In genomic region chr16:30395155-30395991, GRCh38 we compare ENCODE assay signal across 8 cellular contexts. TPM values are rescaled to one million over a fixed set of nuclear protein-coding genes. Genes with fewer than 3 reads are reported as not detected.
DNase-seq lines count a peak whose midpoint lies in the region; ATAC-seq, FAIRE-seq and TF ChIP-seq lines count a peak whose summit lies in the region.

TSS of gene ZNF48 (plus strand) at chr16:30395420. CDS start at chr16:30395795, 375 bp downstream.

- H4K8ac ChIP-seq in H1 (ENCODE audit: extremely low read depth, insufficient read depth, low read length), result peak within 1 kb of the TSS; percentile 98

- DNase-seq in NCI-H69 (lab: John Stamatoyannopoulos, UW) (peak; percentile 98), H1 (ENCODE audit: low read depth in 1 of 2, low spot score in 2 of 2) (peak in 1 of 2 experiments; percentile 89), lung (ENCODE audit: low spot score) (peak; percentile 82)
- peak; percentile 64 for DNase-seq in activated CD4-positive, alpha-beta memory T cell treated with anti-CD3 and anti-CD28 coated beads for 36 hours
- DNase-seq in stimulated activated CD8-positive, alpha-beta memory T cell treated with anti-CD3 and anti-CD28 coated beads, Interleukin-4, amount 100 ng/mL, for 48 hours, result peak; percentile 71

- peak within 1 kb of the TSS; percentile 83 to 99 (median 95) for H3K4me3 ChIP-seq in BLaER1 treated with 17β-estradiol and CSF1 and Interleukin-3, amounts not matched to agents 10 nM and 100 nM
- H3K4me3 ChIP-seq in H1 (ENCODE audit: extremely low read depth in 1 of 4, insufficient read depth in 2 of 4, low read depth in 3 of 4, low read length in 4 of 4), result peak within 1 kb of the TSS; percentile 72 to 98 (median 92)
- peak within 1 kb of the TSS; percentile 96 for H3K4me3 ChIP-seq in lung

- TF ChIP-seq RAD21 in H1 (IDR thresholded peaks at IDR 0.05 in 1 of 2, conservative IDR thresholded peaks at IDR 0.05 in 1 of 2; ENCODE audit: low read depth in 2 of 2, low read length in 2 of 2), result peak; percentile 10 to 45; a peak in 2 of 4 replicates

- no peak within 1 kb of the TSS for H2BK20ac ChIP-seq in H1 (ENCODE audit: low read length)

- H2AFZ ChIP-seq in H1 (ENCODE audit: low read length), result peak within 1 kb of the TSS; percentile 11; the same call in 1 of the 2 replicates

- peaks cover 11% of the 10 kb centered on the region; the same call in 1 of the 2 replicates for H3K23me2 ChIP-seq in H1 (ENCODE audit: low read depth, low read length)

- no peaks in the 10 kb centered on the region for H3K27me3 ChIP-seq in BLaER1 treated with 17β-estradiol and CSF1 and Interleukin-3, amounts not matched to agents 10 nM and 100 nM
- H3K27me3 ChIP-seq in H1 (replicated peaks in 1 of 4; ENCODE audit: control insufficient read depth in 3 of 4, extremely low read depth in 1 of 4, insufficient read depth in 3 of 4, low read length in 3 of 4) (no peaks in the 10 kb centered on the region), lung (ENCODE audit: control insufficient read depth, insufficient read depth) (no peaks in the 10 kb centered on the region)

- no peaks in the 10 kb centered on the region for H3K9me3 ChIP-seq in BLaER1 treated with 17β-estradiol and CSF1 and Interleukin-3, amounts not matched to agents 10 nM and 100 nM (replicated peaks in 1 of 11)
- H3K9me3 ChIP-seq in H1 (ENCODE audit: insufficient read depth in 2 of 2, low read depth in 1 of 2, low read length in 1 of 2) (no peaks in the 10 kb centered on the region), lung (ENCODE audit: control insufficient read depth in 2 of 2, insufficient read depth in 1 of 2, low read length in 1 of 2) (no peaks in the 10 kb centered on the region)

- CTCF ChIA-PET in activated CD4-positive, alpha-beta memory T cell treated with anti-CD3 and anti-CD28 coated beads for 36 hours (lab: Charles Lee), result interaction anchor here (0.6 to 3.5 kb wide), 14 partner anchors 12 to 283 kb away, joined by 3 to 48 read pairs (median 5); partner anchors contain the start of genes DCTPP1, SEPTIN1 and ZNF771
- CTCF ChIA-PET in H1 (lab: Charles Lee; ENCODE audit: partially characterized antibody), result interaction anchor here (0.6 to 2.4 kb wide), 14 partner anchors 11 to 220 kb away, joined by 3 to 20 read pairs (median 5); partner anchors contain the start of gene ZNF771

- H2AK5ac ChIP-seq in H1 (ENCODE audit: low read depth, low read length), result peak within 1 kb of the TSS; percentile 65; the same call in 1 of the 2 replicates

- no peaks in the 10 kb centered on the region for H3K27me3 Mint-ChIP-seq in activated CD4-positive, alpha-beta memory T cell treated with anti-CD3 and anti-CD28 coated beads for 36 hours

- H3K79me1 ChIP-seq in H1 (ENCODE audit: low read depth, low read length), result no peaks in the 10 kb centered on the region; the same call in 1 of the 2 replicates

- H3K79me2 ChIP-seq in H1 (ENCODE audit: control insufficient read depth in 1 of 2, insufficient read depth in 2 of 2, low read length in 2 of 2), result peaks cover 5 to 21% of the 10 kb centered on the region in 2 experiments; a peak in 2 of 4 replicates

- H3K36me3 Mint-ChIP-seq in activated CD4-positive, alpha-beta memory T cell treated with anti-CD3 and anti-CD28 coated beads for 36 hours, result peaks cover 15% of the 10 kb centered on the region

- peaks cover 13 to 27% (median 18%) of the 10 kb centered on the region in 11 experiments for H3K36me3 ChIP-seq in BLaER1 treated with 17β-estradiol and CSF1 and Interleukin-3, amounts not matched to agents 10 nM and 100 nM
- H3K36me3 ChIP-seq in H1 (ENCODE audit: control insufficient read depth in 2 of 4, insufficient read depth in 4 of 4, low read length in 3 of 4) (peaks cover 4 to 21% (median 14%) of the 10 kb centered on the region in 4 experiments; a peak in 6 of 8 replicates), lung (ENCODE audit: control insufficient read depth in 2 of 2, insufficient read depth in 2 of 2, low read length in 2 of 2) (peaks cover 0 to 12% of the 10 kb centered on the region in 2 donors)

- H4K20me1 ChIP-seq in BLaER1 treated with 17β-estradiol and CSF1 and Interleukin-3, amounts not matched to agents 10 nM and 100 nM, result peaks cover 0 to 21% (median 0%) of the 10 kb centered on the region in 11 experiments; a peak in 3 of 22 replicates
- peaks cover 12 to 17% of the 10 kb centered on the region in 2 experiments for H4K20me1 ChIP-seq in H1 (replicated peaks in 1 of 2; ENCODE audit: control insufficient read depth in 1 of 2, insufficient read depth in 2 of 2, low read length in 2 of 2)

- ATAC-seq in GM19035 (IDR thresholded peaks at IDR 0.05; ENCODE audit: unreplicated experiment) (peak; percentile 65), HG03469 (IDR thresholded peaks at IDR 0.05; ENCODE audit: unreplicated experiment) (peak; percentile 54), lung (ENCODE audit: insufficient read depth, low FRiP score) (peak; percentile 94)

- H4K5ac ChIP-seq in H1 (ENCODE audit: insufficient read length, low read depth, low read length), result peak within 1 kb of the TSS; percentile 93

- H2BK15ac ChIP-seq in H1 (ENCODE audit: low read length), result peak within 1 kb of the TSS; percentile 92; the same call in 1 of the 2 replicates

- H3K4me1 ChIP-seq in BLaER1 treated with 17β-estradiol and CSF1 and Interleukin-3, amounts not matched to agents 10 nM and 100 nM, result peaks cover 34 to 62% (median 53%) of the 10 kb centered on the region in 10 experiments
- H3K4me1 ChIP-seq in H1 (replicated peaks in 1 of 4; ENCODE audit: control insufficient read depth in 3 of 4, insufficient read depth in 4 of 4, low read length in 3 of 4) (peaks cover 0 to 15% (median 9%) of the 10 kb centered on the region in 4 experiments; a peak in 6 of 7 replicates), lung (ENCODE audit: control insufficient read depth in 2 of 2, insufficient read depth in 2 of 2, low read length in 2 of 2) (peaks cover 4 to 8% of the 10 kb centered on the region in 2 donors)

- 0 out of 2 replicates have a peak within 1 kb of the TSS, but pooled peaks have one; percentile 75 for H2BK12ac ChIP-seq in H1 (ENCODE audit: low read depth, low read length)

- TF ChIP-seq POLR2A in H1 (IDR thresholded peaks at IDR 0.05; ENCODE audit: control extremely low read depth in 1 of 2, low read depth in 2 of 2, low read length in 2 of 2), result peak in 1 of 2 experiments; percentile 73; a peak in 2 of 3 replicates

- H4K91ac ChIP-seq in H1 (replicated peaks; ENCODE audit: insufficient read length, low read length), result peak within 1 kb of the TSS; percentile 88

- H3K4me1 Mint-ChIP-seq in activated CD4-positive, alpha-beta memory T cell treated with anti-CD3 and anti-CD28 coated beads for 36 hours (ENCODE audit: low read depth), result peaks cover 32% of the 10 kb centered on the region

- intact Hi-C loops in activated CD4-positive, alpha-beta memory T cell treated with anti-CD3 and anti-CD28 coated beads for 36 hours (cut with micrococcal nuclease), result loop anchor here (2.0 kb wide), 1 partner anchor 15 kb away; no protein-coding TSS in a partner anchor

- POLR2A ChIA-PET in activated CD4-positive, alpha-beta memory T cell treated with anti-CD3 and anti-CD28 coated beads for 36 hours (lab: Charles Lee), result interaction anchor here (0.5 to 2.5 kb wide), 12 partner anchors 12 to 275 kb away, joined by 3 to 20 read pairs (median 3); partner anchors contain the start of genes SEPTIN1, ZNF689 and ZNF771
- POLR2A ChIA-PET in H1 (lab: Charles Lee; ENCODE audit: partially characterized antibody), result interaction anchor here (0.5 to 12.6 kb wide), 21 partner anchors 9 to 330 kb away, joined by 3 to 151 read pairs (median 4); partner anchors contain the start of genes ALDOA, CD2BP2, DCTPP1 and MYL11

- peak within 1 kb of the TSS; percentile 81 to 99 (median 95) for H3K4me2 ChIP-seq in BLaER1 treated with 17β-estradiol and CSF1 and Interleukin-3, amounts not matched to agents 10 nM and 100 nM
- H3K4me2 ChIP-seq in H1 (ENCODE audit: insufficient read depth in 1 of 2, low read depth in 2 of 2, low read length in 2 of 2), result peak within 1 kb of the TSS; percentile 93 to 94

- peak within 1 kb of the TSS; percentile 87 for H3K4ac ChIP-seq in H1 (replicated peaks; ENCODE audit: insufficient read length, low read depth, low read length)

- H2BK120ac ChIP-seq in H1 (replicated peaks; ENCODE audit: low read depth, low read length), result peak within 1 kb of the TSS; percentile 75

- no peak within 1 kb of the TSS for H3K23ac ChIP-seq in H1 (ENCODE audit: insufficient read length)

- FAIRE-seq in H1 (lab: Jason Lieb, UNC), result no peak

- peak within 1 kb of the TSS; percentile 41 to 90 (median 86); a peak in 21 of 22 replicates for H3K27ac ChIP-seq in BLaER1 treated with 17β-estradiol and CSF1 and Interleukin-3, amounts not matched to agents 10 nM and 100 nM
- H3K27ac ChIP-seq in H1 (ENCODE audit: low read depth, low read length) (peak within 1 kb of the TSS; percentile 88), lung (ENCODE audit: low read depth in 1 of 2, low read length in 1 of 2) (peak within 1 kb of the TSS; percentile 86 to 95)

- whole genome bisulfite sequencing in H1 (ENCODE audit: extremely low coverage in 1 of 2, insufficient coverage in 1 of 2, insufficient read length in 1 of 2, insufficient replicate concordance in 2 of 2, low coverage in 1 of 2, low lambda C conversion rate in 2 of 2, missing lambda C conversion rate in 1 of 2), 2 experiments, result 1% methylated on average over 78 of the region's 103 CpGs; no CpG with 5 or more reads in 1 of the 2 experiments
- 1% methylated on average over 90 to 103 of the region's 103 CpGs for whole genome bisulfite sequencing in lung, 2 donors

- TF ChIP-seq CTCF in H1 (IDR thresholded peaks at IDR 0.05; ENCODE audit: control extremely low read depth in 1 of 3, insufficient read depth in 1 of 3, low read depth in 1 of 3, low read length in 3 of 3) (peak; percentile 43 to 69 (median 49)), lung (IDR thresholded peaks at IDR 0.05; ENCODE audit: control extremely low read depth, extremely low read depth) (peak; percentile 20)

- TF ChIP-seq EP300 in H1 (IDR thresholded peaks at IDR 0.05; ENCODE audit: borderline replicate concordance in 1 of 2, low read depth in 2 of 2, low read length in 2 of 2), result no peak

- peak within 1 kb of the TSS; percentile 21 for H3K14ac ChIP-seq in H1 (ENCODE audit: insufficient read length)

- peak within 1 kb of the TSS; percentile 80 to 93 (median 88) for H3K9ac ChIP-seq in BLaER1 treated with 17β-estradiol and CSF1 and Interleukin-3, amounts not matched to agents 10 nM and 100 nM
- peak within 1 kb of the TSS; percentile 89 to 98 (median 93) for H3K9ac ChIP-seq in H1 (replicated peaks in 1 of 4; ENCODE audit: extremely low read depth in 1 of 4, low read depth in 3 of 4, low read length in 3 of 4)

- H3K27ac Mint-ChIP-seq in activated CD4-positive, alpha-beta memory T cell treated with anti-CD3 and anti-CD28 coated beads for 36 hours, result peak within 1 kb of the TSS; percentile 76

- H2BK5ac ChIP-seq in H1 (ENCODE audit: low read depth, low read length), result peak within 1 kb of the TSS; percentile 97

- no peaks in the 10 kb centered on the region for H3K9me3 Mint-ChIP-seq in activated CD4-positive, alpha-beta memory T cell treated with anti-CD3 and anti-CD28 coated beads for 36 hours

- H3K4me3 Mint-ChIP-seq in activated CD4-positive, alpha-beta memory T cell treated with anti-CD3 and anti-CD28 coated beads for 36 hours, result peak within 1 kb of the TSS; percentile 81

- peak within 1 kb of the TSS; percentile 98 for H3K18ac ChIP-seq in H1 (ENCODE audit: extremely low read depth, low read length)

- peak within 1 kb of the TSS; percentile 92 for H3K56ac ChIP-seq in H1 (replicated peaks; ENCODE audit: insufficient read length, low read depth, low read length)

RNA-seq across cellular contexts. Expression of gene ZNF48, which starts in this region (rescaled TPM):
- 10 to 100 TPM; 13.1 to 13.6 TPM for total RNA-seq in activated CD4-positive, alpha-beta memory T cell treated with anti-CD3 and anti-CD28 coated beads for 36 hours
- total RNA-seq in H1 (2021; fragmentation: NEBNext Ultra II Directional; extraction: Animal tissue kit (Norgen Biotek cat#: 25700)), result 40.6 and 41.2 TPM in 2 replicates
- polyA plus RNA-seq in H1 (2011; rRNA removed) (30.4 and 39.6 TPM in 2 replicates), lung (1 to 10 TPM; 4.2 to 4.7 TPM)
- polyA plus RNA-seq in H1 (2011; cell fraction: cytosol; rRNA removed), result 27.3 TPM
- 30.8 TPM for polyA plus RNA-seq in H1 (2011; cell fraction: nucleus; rRNA removed)
- polyA plus RNA-seq in H1 (2012, experiment 1 of 2), result 30.8 to 36.4 TPM (median 33.0 TPM) in 4 replicates
- 36.2 TPM for polyA plus RNA-seq in H1 (2012, experiment 2 of 2)
- 19.0 TPM for polyA plus RNA-seq in H1 (2013, experiment 1 of 2)
- 18.2 TPM for polyA plus RNA-seq in H1 (2013, experiment 2 of 2)
- 23.0 and 24.8 TPM in 2 replicates for polyA minus RNA-seq in H1 (2011; rRNA and poly(A)+ RNA removed)
- 20.8 TPM for polyA minus RNA-seq in H1 (2011; cell fraction: cytosol; rRNA and poly(A)+ RNA removed)
- 25.9 TPM for polyA minus RNA-seq in H1 (2011; cell fraction: nucleus; rRNA and poly(A)+ RNA removed)
- 1 to 10 TPM; 5.3 to 8.0 TPM for total RNA-seq in lung
